In genomic region chr10:102227050-102227449, GRCh38 we compare ENCODE assay signal across 14 cellular contexts. TPM values are rescaled to one million over a fixed set of nuclear protein-coding genes. Genes with fewer than 3 reads are reported as not detected.
DNase-seq lines count a peak whose midpoint lies in the region; ATAC-seq and TF ChIP-seq lines count a peak whose summit lies in the region.
"Had no signal": no experiment of that assay in that cellular context is flagged by ENCODE, and none has a peak within 500 bp of the region (broad histone marks: within the 10 kb centered on the region; RNA-seq: fewer than 3 reads in every experiment).

No MANE protein-coding gene starts in this region.

- in situ Hi-C loops in gastrocnemius medialis (cut with MboI; ENCODE audit: low sequenced_read_pairs in 4 of 4), result loop anchor here (5.0 to 10.0 kb wide), 2 partner anchors 62 to 120 kb away; no protein-coding TSS in a partner anchor

- ATAC-seq in gastrocnemius medialis, result peak; percentile 8 to 36
- no peak for ATAC-seq in HG03565 (IDR thresholded peaks at IDR 0.05; ENCODE audit: unreplicated experiment)
- ATAC-seq in GM18517 (IDR thresholded peaks at IDR 0.05; ENCODE audit: unreplicated experiment), result no peak

- H3K4me3 ChIP-seq in choroid plexus epithelial cell (ENCODE audit: low read depth, low read length) (no peak overlapping the region), gastrocnemius medialis (no peak overlapping the region)

- no peaks in the 10 kb centered on the region for H3K36me3 ChIP-seq in gastrocnemius medialis
- H3K36me3 ChIP-seq: prostate gland had no signal

- peaks cover 0 to 4% (median 0%) of the 10 kb centered on the region in 3 donors for H3K27me3 ChIP-seq in gastrocnemius medialis

- H3K27ac ChIP-seq in gastrocnemius medialis, result no peak overlapping the region
- H3K27ac ChIP-seq: prostate gland had no signal

- intact Hi-C loops in gastrocnemius medialis (cut with DNase I; ENCODE audit: low total_unique reads), result loop anchor here (2.0 kb wide), 1 partner anchor 58 kb away; no protein-coding TSS in a partner anchor

- TF ChIP-seq POLR2A in gastrocnemius medialis (IDR thresholded peaks at IDR 0.05), result no peak

- DNase-seq in ELR (ENCODE audit: low read depth), result peak; percentile 54
- DNase-seq in NCI-H226, result peak; percentile 83
- DNase-seq in choroid plexus epithelial cell (ENCODE audit: low read depth), result peak; percentile 79
- DNase-seq in gastrocnemius medialis, result peak in 1 of 2 donors; percentile 69
- DNase-seq in DMS53 (lab: John Stamatoyannopoulos, UW), result no peak
- DNase-seq in NCI-H1436 (lab: John Stamatoyannopoulos, UW), result no peak
- DNase-seq: amniotic stem cell, DMS79, NCI-H2081 treated with DMSO at 0.1 percent for 48 hours had no signal

- no peak for TF ChIP-seq CTCF in choroid plexus epithelial cell (conservative IDR thresholded peaks at IDR 0.05; ENCODE audit: low read depth, low read length)
- no peak for TF ChIP-seq CTCF in gastrocnemius medialis (IDR thresholded peaks at IDR 0.05 in 4 of 5, conservative IDR thresholded peaks at IDR 0.05 in 1 of 5)

- no peaks in the 10 kb centered on the region for H3K9me3 ChIP-seq in gastrocnemius medialis
- H3K9me3 ChIP-seq: prostate gland had no signal

- H3K4me1 ChIP-seq in gastrocnemius medialis, result peaks cover 24 to 34% of the 10 kb centered on the region in 2 donors
- H3K4me1 ChIP-seq: prostate gland had no signal

RNA-seq across cellular contexts. Expression of gene ELOVL3, which starts 1.0 kb away (rescaled TPM):
- under 1 TPM in 1 of 4 donors, not detected in 3; 0.51 TPM for total RNA-seq in gastrocnemius medialis

RNA-seq across cellular contexts. Expression of gene PITX3, which starts 14.3 kb away (rescaled TPM):
- total RNA-seq in gastrocnemius medialis, result 1 to 10 TPM; 4.2 to 8.9 (median 6.5) TPM
- total RNA-seq: OCI-LY7, prostate gland, subcutaneous adipose tissue had no signal

RNA-seq across cellular contexts. Expression of gene GBF1, which starts 18.3 kb away (rescaled TPM):
- total RNA-seq in gastrocnemius medialis, result 10 to 100 TPM; 31.4 to 64.2 (median 58.7) TPM

Comparison
In these comparisons a context has a peak if more than half of its experiments do, and no peak if none do; other contexts are left out.
1. DNase-seq: peak in ELR (single experiment), NCI-H226 (single experiment) and choroid plexus epithelial cell (single experiment); none in DMS53 (single experiment) and NCI-H1436 (single experiment).
2. ATAC-seq: peak in gastrocnemius medialis (2 of 2); none in HG03565 (single experiment) and GM18517 (single experiment).